1 cellular context compared by ENCODE assay signal in the genomic region with DNA sequence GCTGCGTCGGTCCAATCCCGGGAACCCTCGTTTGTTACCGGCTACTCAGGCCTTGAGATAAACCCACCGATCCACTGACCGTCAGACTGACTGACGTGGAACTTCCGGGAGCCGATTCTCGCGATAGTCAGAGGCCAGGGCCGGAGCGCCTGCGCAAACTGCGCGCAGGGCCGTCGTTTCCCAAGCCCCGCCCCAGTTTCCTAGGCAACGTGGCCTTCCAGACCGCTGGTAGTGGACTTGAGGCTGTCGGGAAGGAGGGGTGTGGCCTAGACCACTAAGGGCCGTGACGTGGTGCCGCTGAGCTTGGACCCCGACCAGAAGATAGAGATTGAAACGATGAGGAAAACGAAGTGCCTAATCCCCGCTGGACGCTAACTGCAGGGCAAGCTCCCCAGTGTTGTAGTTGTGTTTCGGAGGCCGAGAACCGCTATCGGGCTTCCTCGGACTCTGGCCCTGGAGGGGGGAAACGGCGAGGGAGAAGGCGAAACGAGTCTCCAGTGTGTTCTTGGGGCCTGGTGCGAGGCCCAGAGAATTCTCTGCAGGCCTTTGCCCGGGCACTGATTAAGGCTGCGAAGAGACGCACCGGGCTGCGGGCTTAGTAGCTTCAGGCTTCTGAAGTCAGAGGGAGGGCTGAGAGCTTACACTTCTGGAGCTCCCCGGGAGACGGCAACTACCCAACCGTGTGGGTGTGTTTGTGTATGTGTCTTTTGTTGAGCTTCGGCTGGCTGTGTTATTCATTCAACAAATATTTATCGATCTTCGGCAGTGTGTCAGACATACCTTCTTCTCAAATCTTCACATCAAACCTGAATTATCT.
TF ChIP-seq lines count a peak whose summit lies in the region.

A gene (minus strand): TSS at position 96 of the 817 bp plus-strand sequence. CDS start 97 bp downstream, outside the sequence.

TF ChIP-seq in HepG2, 621 proteins besides CTCF, POLR2A, EP300 and RAD21 (continued from another document and continues in another):
- TF ChIP-seq, protein P1, sequence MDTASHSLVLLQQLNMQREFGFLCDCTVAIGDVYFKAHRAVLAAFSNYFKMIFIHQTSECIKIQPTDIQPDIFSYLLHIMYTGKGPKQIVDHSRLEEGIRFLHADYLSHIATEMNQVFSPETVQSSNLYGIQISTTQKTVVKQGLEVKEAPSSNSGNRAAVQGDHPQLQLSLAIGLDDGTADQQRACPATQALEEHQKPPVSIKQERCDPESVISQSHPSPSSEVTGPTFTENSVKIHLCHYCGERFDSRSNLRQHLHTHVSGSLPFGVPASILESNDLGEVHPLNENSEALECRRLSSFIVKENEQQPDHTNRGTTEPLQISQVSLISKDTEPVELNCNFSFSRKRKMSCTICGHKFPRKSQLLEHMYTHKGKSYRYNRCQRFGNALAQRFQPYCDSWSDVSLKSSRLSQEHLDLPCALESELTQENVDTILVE (CRISPR knock-in tag; IDR thresholded peaks at IDR 0.05) = no peak
- TF ChIP-seq, protein P2, sequence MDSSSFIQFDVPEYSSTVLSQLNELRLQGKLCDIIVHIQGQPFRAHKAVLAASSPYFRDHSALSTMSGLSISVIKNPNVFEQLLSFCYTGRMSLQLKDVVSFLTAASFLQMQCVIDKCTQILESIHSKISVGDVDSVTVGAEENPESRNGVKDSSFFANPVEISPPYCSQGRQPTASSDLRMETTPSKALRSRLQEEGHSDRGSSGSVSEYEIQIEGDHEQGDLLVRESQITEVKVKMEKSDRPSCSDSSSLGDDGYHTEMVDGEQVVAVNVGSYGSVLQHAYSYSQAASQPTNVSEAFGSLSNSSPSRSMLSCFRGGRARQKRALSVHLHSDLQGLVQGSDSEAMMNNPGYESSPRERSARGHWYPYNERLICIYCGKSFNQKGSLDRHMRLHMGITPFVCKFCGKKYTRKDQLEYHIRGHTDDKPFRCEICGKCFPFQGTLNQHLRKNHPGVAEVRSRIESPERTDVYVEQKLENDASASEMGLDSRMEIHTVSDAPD (CRISPR knock-in tag; IDR thresholded peaks at IDR 0.05) = no peak
- TF ChIP-seq ZNF24 (IDR thresholded peaks at IDR 0.05) (no peak), ONECUT2 (CRISPR knock-in tag; IDR thresholded peaks at IDR 0.05) (peak; percentile 72), GABPB1 (CRISPR knock-in tag; IDR thresholded peaks at IDR 0.05) (peak; percentile 96), ZFP37 (CRISPR knock-in tag; IDR thresholded peaks at IDR 0.05; ENCODE audit: borderline replicate concordance) (no peak), ZNF543 (CRISPR knock-in tag; IDR thresholded peaks at IDR 0.05) (no peak), MBNL3 (CRISPR knock-in tag; conservative IDR thresholded peaks at IDR 0.05) (no peak), MAFF (IDR thresholded peaks at IDR 0.05; ENCODE audit: low read depth, low read length) (no peak), ZSCAN21 (CRISPR knock-in tag; IDR thresholded peaks at IDR 0.05; ENCODE audit: borderline replicate concordance) (peak; percentile 73), ZNF432 (CRISPR knock-in tag; IDR thresholded peaks at IDR 0.05; ENCODE audit: borderline replicate concordance) (no peak), ZKSCAN8 (CRISPR knock-in tag; IDR thresholded peaks at IDR 0.05; ENCODE audit: borderline replicate concordance) (peak; percentile 61), NFYB (CRISPR knock-in tag; IDR thresholded peaks at IDR 0.05) (peak; percentile 39; the same call in 1 of the 2 replicates), LCORL (IDR thresholded peaks at IDR 0.05) (peak; percentile 44; the same call in 1 of the 2 replicates), LCORL (CRISPR knock-in tag; IDR thresholded peaks at IDR 0.05) (peak; percentile 43), KAT2B (IDR thresholded peaks at IDR 0.05; ENCODE audit: borderline replicate concordance, low read depth, low read length) (peak; percentile 52), GLI4 (CRISPR knock-in tag; IDR thresholded peaks at IDR 0.05; ENCODE audit: borderline replicate concordance) (no peak), NAIF1 (CRISPR knock-in tag; IDR thresholded peaks at IDR 0.05; ENCODE audit: borderline replicate concordance) (peak; percentile 97), DPF2 (CRISPR knock-in tag; IDR thresholded peaks at IDR 0.05; ENCODE audit: borderline replicate concordance, low read depth) (no peak), REPIN1 (CRISPR knock-in tag; IDR thresholded peaks at IDR 0.05; ENCODE audit: borderline replicate concordance, low read depth) (peak; percentile 67; the same call in 1 of the 2 replicates), ZNF33A (CRISPR knock-in tag; IDR thresholded peaks at IDR 0.05; ENCODE audit: borderline replicate concordance) (no peak; the same call in 1 of the 2 replicates), MEIS1 (CRISPR knock-in tag; IDR thresholded peaks at IDR 0.05; ENCODE audit: borderline replicate concordance) (peak; percentile 81; the same call in 1 of the 2 replicates), SUZ12 (IDR thresholded peaks at IDR 0.05; ENCODE audit: low read depth, low read length) (no peak), GATAD2A (CRISPR knock-in tag; IDR thresholded peaks at IDR 0.05) (peak; percentile 7; the same call in 1 of the 2 replicates), ZNF180 (CRISPR knock-in tag; IDR thresholded peaks at IDR 0.05; ENCODE audit: borderline replicate concordance, low read depth) (peak; percentile 25; the same call in 1 of the 2 replicates), CBFB (CRISPR knock-in tag; IDR thresholded peaks at IDR 0.05) (peak; percentile 62; the same call in 1 of the 2 replicates), PAWR (CRISPR knock-in tag; IDR thresholded peaks at IDR 0.05; ENCODE audit: borderline replicate concordance) (no peak)
- TF ChIP-seq, protein P3, sequence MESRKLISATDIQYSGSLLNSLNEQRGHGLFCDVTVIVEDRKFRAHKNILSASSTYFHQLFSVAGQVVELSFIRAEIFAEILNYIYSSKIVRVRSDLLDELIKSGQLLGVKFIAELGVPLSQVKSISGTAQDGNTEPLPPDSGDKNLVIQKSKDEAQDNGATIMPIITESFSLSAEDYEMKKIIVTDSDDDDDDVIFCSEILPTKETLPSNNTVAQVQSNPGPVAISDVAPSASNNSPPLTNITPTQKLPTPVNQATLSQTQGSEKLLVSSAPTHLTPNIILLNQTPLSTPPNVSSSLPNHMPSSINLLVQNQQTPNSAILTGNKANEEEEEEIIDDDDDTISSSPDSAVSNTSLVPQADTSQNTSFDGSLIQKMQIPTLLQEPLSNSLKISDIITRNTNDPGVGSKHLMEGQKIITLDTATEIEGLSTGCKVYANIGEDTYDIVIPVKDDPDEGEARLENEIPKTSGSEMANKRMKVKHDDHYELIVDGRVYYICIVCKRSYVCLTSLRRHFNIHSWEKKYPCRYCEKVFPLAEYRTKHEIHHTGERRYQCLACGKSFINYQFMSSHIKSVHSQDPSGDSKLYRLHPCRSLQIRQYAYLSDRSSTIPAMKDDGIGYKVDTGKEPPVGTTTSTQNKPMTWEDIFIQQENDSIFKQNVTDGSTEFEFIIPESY (CRISPR knock-in tag; IDR thresholded peaks at IDR 0.05) = no peak
- TF ChIP-seq, protein P4, sequence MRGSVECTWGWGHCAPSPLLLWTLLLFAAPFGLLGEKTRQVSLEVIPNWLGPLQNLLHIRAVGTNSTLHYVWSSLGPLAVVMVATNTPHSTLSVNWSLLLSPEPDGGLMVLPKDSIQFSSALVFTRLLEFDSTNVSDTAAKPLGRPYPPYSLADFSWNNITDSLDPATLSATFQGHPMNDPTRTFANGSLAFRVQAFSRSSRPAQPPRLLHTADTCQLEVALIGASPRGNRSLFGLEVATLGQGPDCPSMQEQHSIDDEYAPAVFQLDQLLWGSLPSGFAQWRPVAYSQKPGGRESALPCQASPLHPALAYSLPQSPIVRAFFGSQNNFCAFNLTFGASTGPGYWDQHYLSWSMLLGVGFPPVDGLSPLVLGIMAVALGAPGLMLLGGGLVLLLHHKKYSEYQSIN (CRISPR knock-in tag; IDR thresholded peaks at IDR 0.05; ENCODE audit: borderline replicate concordance) = no peak
- TF ChIP-seq, protein P5, sequence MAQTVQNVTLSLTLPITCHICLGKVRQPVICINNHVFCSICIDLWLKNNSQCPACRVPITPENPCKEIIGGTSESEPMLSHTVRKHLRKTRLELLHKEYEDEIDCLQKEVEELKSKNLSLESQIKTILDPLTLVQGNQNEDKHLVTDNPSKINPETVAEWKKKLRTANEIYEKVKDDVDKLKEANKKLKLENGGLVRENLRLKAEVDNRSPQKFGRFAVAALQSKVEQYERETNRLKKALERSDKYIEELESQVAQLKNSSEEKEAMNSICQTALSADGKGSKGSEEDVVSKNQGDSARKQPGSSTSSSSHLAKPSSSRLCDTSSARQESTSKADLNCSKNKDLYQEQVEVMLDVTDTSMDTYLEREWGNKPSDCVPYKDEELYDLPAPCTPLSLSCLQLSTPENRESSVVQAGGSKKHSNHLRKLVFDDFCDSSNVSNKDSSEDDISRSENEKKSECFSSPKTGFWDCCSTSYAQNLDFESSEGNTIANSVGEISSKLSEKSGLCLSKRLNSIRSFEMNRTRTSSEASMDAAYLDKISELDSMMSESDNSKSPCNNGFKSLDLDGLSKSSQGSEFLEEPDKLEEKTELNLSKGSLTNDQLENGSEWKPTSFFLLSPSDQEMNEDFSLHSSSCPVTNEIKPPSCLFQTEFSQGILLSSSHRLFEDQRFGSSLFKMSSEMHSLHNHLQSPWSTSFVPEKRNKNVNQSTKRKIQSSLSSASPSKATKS (CRISPR knock-in tag; IDR thresholded peaks at IDR 0.05) = no peak
- TF ChIP-seq, protein P6, sequence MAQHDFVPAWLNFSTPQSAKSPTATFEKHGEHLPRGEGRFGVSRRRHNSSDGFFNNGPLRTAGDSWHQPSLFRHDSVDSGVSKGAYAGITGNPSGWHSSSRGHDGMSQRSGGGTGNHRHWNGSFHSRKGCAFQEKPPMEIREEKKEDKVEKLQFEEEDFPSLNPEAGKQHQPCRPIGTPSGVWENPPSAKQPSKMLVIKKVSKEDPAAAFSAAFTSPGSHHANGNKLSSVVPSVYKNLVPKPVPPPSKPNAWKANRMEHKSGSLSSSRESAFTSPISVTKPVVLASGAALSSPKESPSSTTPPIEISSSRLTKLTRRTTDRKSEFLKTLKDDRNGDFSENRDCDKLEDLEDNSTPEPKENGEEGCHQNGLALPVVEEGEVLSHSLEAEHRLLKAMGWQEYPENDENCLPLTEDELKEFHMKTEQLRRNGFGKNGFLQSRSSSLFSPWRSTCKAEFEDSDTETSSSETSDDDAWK (CRISPR knock-in tag; IDR thresholded peaks at IDR 0.05) = no peak
- TF ChIP-seq, protein P7, sequence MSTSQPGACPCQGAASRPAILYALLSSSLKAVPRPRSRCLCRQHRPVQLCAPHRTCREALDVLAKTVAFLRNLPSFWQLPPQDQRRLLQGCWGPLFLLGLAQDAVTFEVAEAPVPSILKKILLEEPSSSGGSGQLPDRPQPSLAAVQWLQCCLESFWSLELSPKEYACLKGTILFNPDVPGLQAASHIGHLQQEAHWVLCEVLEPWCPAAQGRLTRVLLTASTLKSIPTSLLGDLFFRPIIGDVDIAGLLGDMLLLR (CRISPR knock-in tag; IDR thresholded peaks at IDR 0.05) = 0 out of 2 replicates have a peak, but pooled peaks have one; percentile 58
- TF ChIP-seq, protein P8, sequence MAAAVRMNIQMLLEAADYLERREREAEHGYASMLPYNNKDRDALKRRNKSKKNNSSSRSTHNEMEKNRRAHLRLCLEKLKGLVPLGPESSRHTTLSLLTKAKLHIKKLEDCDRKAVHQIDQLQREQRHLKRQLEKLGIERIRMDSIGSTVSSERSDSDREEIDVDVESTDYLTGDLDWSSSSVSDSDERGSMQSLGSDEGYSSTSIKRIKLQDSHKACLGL (CRISPR knock-in tag; IDR thresholded peaks at IDR 0.05) = peak; percentile 28; the same call in 1 of the 2 replicates
- TF ChIP-seq, protein P9, sequence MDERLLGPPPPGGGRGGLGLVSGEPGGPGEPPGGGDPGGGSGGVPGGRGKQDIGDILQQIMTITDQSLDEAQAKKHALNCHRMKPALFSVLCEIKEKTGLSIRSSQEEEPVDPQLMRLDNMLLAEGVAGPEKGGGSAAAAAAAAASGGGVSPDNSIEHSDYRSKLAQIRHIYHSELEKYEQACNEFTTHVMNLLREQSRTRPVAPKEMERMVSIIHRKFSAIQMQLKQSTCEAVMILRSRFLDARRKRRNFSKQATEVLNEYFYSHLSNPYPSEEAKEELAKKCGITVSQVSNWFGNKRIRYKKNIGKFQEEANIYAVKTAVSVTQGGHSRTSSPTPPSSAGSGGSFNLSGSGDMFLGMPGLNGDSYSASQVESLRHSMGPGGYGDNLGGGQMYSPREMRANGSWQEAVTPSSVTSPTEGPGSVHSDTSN (CRISPR knock-in tag; IDR thresholded peaks at IDR 0.05) = peak; percentile 21; the same call in 1 of the 2 replicates
- TF ChIP-seq, protein P10, sequence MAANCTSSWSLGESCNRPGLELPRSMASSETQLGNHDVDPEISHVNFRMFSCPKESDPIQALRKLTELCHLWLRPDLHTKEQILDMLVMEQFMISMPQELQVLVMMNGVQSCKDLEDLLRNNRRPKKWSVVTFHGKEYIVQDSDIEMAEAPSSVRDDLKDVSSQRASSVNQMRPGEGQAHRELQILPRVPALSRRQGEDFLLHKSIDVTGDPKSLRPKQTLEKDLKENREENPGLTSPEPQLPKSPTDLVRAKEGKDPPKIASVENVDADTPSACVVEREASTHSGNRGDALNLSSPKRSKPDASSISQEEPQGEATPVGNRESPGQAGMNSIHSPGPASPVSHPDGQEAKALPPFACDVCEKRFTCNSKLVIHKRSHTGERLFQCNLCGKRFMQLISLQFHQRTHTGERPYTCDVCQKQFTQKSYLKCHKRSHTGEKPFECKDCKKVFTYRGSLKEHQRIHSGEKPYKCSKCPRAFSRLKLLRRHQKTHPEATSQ (CRISPR knock-in tag; IDR thresholded peaks at IDR 0.05; ENCODE audit: borderline replicate concordance) = 0 out of 2 replicates have a peak, but pooled peaks have one; percentile 17
- TF ChIP-seq, protein P11, sequence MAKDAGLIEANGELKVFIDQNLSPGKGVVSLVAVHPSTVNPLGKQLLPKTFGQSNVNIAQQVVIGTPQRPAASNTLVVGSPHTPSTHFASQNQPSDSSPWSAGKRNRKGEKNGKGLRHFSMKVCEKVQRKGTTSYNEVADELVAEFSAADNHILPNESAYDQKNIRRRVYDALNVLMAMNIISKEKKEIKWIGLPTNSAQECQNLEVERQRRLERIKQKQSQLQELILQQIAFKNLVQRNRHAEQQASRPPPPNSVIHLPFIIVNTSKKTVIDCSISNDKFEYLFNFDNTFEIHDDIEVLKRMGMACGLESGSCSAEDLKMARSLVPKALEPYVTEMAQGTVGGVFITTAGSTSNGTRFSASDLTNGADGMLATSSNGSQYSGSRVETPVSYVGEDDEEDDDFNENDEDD (CRISPR knock-in tag; IDR thresholded peaks at IDR 0.05; ENCODE audit: borderline replicate concordance) = 0 out of 2 replicates have a peak, but pooled peaks have one; percentile 10
- TF ChIP-seq, protein P12, sequence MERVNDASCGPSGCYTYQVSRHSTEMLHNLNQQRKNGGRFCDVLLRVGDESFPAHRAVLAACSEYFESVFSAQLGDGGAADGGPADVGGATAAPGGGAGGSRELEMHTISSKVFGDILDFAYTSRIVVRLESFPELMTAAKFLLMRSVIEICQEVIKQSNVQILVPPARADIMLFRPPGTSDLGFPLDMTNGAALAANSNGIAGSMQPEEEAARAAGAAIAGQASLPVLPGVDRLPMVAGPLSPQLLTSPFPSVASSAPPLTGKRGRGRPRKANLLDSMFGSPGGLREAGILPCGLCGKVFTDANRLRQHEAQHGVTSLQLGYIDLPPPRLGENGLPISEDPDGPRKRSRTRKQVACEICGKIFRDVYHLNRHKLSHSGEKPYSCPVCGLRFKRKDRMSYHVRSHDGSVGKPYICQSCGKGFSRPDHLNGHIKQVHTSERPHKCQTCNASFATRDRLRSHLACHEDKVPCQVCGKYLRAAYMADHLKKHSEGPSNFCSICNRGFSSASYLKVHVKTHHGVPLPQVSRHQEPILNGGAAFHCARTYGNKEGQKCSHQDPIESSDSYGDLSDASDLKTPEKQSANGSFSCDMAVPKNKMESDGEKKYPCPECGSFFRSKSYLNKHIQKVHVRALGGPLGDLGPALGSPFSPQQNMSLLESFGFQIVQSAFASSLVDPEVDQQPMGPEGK (CRISPR knock-in tag; IDR thresholded peaks at IDR 0.05) = 0 out of 2 replicates have a peak, but pooled peaks have one; percentile 6
- TF ChIP-seq, protein P13, sequence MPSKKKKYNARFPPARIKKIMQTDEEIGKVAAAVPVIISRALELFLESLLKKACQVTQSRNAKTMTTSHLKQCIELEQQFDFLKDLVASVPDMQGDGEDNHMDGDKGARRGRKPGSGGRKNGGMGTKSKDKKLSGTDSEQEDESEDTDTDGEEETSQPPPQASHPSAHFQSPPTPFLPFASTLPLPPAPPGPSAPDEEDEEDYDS (CRISPR knock-in tag; IDR thresholded peaks at IDR 0.05) = peak; percentile 91
